ENCODE assay signal across 10 cellular contexts in the genomic region with DNA sequence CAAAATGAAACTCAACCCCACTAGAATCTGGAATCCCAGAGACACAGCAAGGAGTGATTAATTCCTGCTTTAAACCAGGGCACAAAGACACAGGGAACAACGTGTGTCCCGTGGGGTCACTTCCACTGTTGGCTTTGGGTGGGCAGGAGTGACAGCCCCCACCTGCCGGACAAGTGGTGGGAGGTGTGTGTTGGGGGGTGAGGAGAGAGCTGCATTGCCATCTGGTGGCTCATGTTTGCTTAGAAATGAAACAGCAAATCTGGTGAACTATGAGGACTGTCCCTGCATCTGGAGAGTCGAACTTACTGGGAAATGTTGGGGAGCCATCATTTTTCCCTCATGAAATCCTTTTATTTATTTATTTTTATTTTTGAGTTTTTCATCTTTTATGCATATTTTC.
DNase-seq lines count a peak whose midpoint lies in the region; ATAC-seq and TF ChIP-seq lines count a peak whose summit lies in the region.
"Had no signal": no experiment of that assay in that cellular context is flagged by ENCODE, and none has a peak within 500 bp of the region (broad histone marks: within the 10 kb centered on the region; RNA-seq: fewer than 3 reads in every experiment).

No MANE protein-coding gene starts in this region.

- CTCF ChIA-PET in MCF 10A (lab: Yijun Ruan, JAX): interaction anchor here (1.2 kb wide), 1 partner anchor 8 kb away, joined by 3 read pairs; no protein-coding TSS in a partner anchor
- CTCF ChIA-PET in OCI-LY7 (lab: Charles Lee; ENCODE audit: unreplicated experiment): no interaction called here

- peaks cover 41% of the 10 kb centered on the region for H3K27me3 Mint-ChIP-seq in MCF 10A (ENCODE audit: insufficient read depth, unreplicated experiment)

- TF ChIP-seq CTCF in MCF 10A (IDR thresholded peaks at IDR 0.05; ENCODE audit: unreplicated experiment) (peak; percentile 31), breast epithelium (IDR thresholded peaks at IDR 0.05) (no peak), OCI-LY7 (conservative IDR thresholded peaks at IDR 0.05; ENCODE audit: low read length) (peak; percentile 49), fibroblast of mammary gland (conservative IDR thresholded peaks at IDR 0.05; ENCODE audit: control insufficient read depth, insufficient read depth, low read depth, low read length) (peak; percentile 45), testis (IDR thresholded peaks at IDR 0.05) (peak in 1 of 3 experiments; percentile 6)

- TF ChIP-seq POLR2A in breast epithelium (IDR thresholded peaks at IDR 0.05) (no peak), testis (IDR thresholded peaks at IDR 0.05) (no peak)

- WGBS in testis, 2 donors: 40 to 45% methylated on average over 4 of the region's 4 CpGs

- peaks cover 4% of the 10 kb centered on the region for H3K36me3 Mint-ChIP-seq in MCF 10A (ENCODE audit: insufficient read depth, unreplicated experiment)

- H3K27me3 ChIP-seq in breast epithelium (no peaks in the 10 kb centered on the region), testis (no peaks in the 10 kb centered on the region)

- peaks cover 11% of the 10 kb centered on the region for H3K9me3 Mint-ChIP-seq in MCF 10A (ENCODE audit: unreplicated experiment)

- H3K4me1 ChIP-seq in breast epithelium (no peaks in the 10 kb centered on the region), OCI-LY7 (ENCODE audit: insufficient read depth, low read length, poor library complexity, severe bottlenecking) (no peaks in the 10 kb centered on the region), testis (no peaks in the 10 kb centered on the region)
- H3K4me1 ChIP-seq: parathyroid adenoma had no signal

- ATAC-seq in GM18907 (IDR thresholded peaks at IDR 0.05; ENCODE audit: unreplicated experiment): no peak

- H3K4me1 Mint-ChIP-seq in MCF 10A (ENCODE audit: insufficient read depth, unreplicated experiment): peaks cover 16% of the 10 kb centered on the region

- H3K4me2 ChIP-seq in OCI-LY7 (ENCODE audit: low read length): no peak overlapping the region

- H3K79me2 ChIP-seq in OCI-LY7 (ENCODE audit: insufficient read depth, low read depth, low read length): no peaks in the 10 kb centered on the region
- H3K79me2 ChIP-seq: parathyroid adenoma had no signal

- BruUV-seq in MCF 10A (replicated peaks; lab: Mats Ljungman, UMichigan): no TSS peak
- BruUV-seq in OCI-LY7 (replicated peaks; lab: Mats Ljungman, UMichigan): no TSS peak

- POLR2A ChIA-PET in MCF 10A (lab: Yijun Ruan, JAX) (interaction anchor here (0.6 to 0.7 kb wide), 2 partner anchors 27 to 712 kb away, joined by 3 to 4 read pairs; no protein-coding TSS in a partner anchor), OCI-LY7 (lab: Charles Lee) (no interaction called here)

- H3K9me3 ChIP-seq in breast epithelium (no peaks in the 10 kb centered on the region), OCI-LY7 (ENCODE audit: low read length) (no peaks in the 10 kb centered on the region), testis (no peaks in the 10 kb centered on the region)

- DNase-seq in MCF 10A (ENCODE audit: unreplicated experiment) (no peak), breast epithelium (ENCODE audit: low spot score in 2 of 2) (no peak), OCI-LY7 (ENCODE audit: low spot score) (peak; percentile 3), fibroblast of mammary gland (ENCODE audit: low read depth) (peak; percentile 14), testis (peak; percentile 21), NCI-H510A treated with DMSO at 0.1 percent for 48 hours (lab: John Stamatoyannopoulos, UW) (no peak), NOMO-1 (lab: John Stamatoyannopoulos, UW; ENCODE audit: unreplicated experiment in 2 of 2) (no peak)

- H3K27ac ChIP-seq in breast epithelium (no peak overlapping the region), OCI-LY7 (ENCODE audit: low read depth, low read length, poor library complexity, severe bottlenecking) (no peak overlapping the region), testis (no peak overlapping the region)
- H3K27ac ChIP-seq: parathyroid adenoma, SK-N-MC had no signal

- H4K20me1 ChIP-seq in OCI-LY7 (ENCODE audit: insufficient read depth, low read length): no peaks in the 10 kb centered on the region

- H3K9me2 ChIP-seq in OCI-LY7 (ENCODE audit: insufficient read depth, low read length): no peaks in the 10 kb centered on the region

- H3K4me3 Mint-ChIP-seq in MCF 10A (ENCODE audit: unreplicated experiment): peak overlapping the region; percentile 33

- intact Hi-C loops in MCF 10A (cut with micrococcal nuclease): no loop called here
- intact Hi-C loops in breast epithelium (cut with DNase I; ENCODE audit: low total_unique reads): no loop called here
- intact Hi-C loops in OCI-LY7 (cut with micrococcal nuclease; ENCODE audit: unreplicated experiment): no loop called here
- intact Hi-C loops in testis (cut with DNase I; ENCODE audit: low total_unique reads): no loop called here

- H3K36me3 ChIP-seq in breast epithelium (no peaks in the 10 kb centered on the region), OCI-LY7 (ENCODE audit: insufficient read depth, low read length) (no peaks in the 10 kb centered on the region), testis (ENCODE audit: low read depth, missing control alignments) (no peaks in the 10 kb centered on the region)

- H2AFZ ChIP-seq in OCI-LY7 (ENCODE audit: low read length): no peak overlapping the region
- H2AFZ ChIP-seq: parathyroid adenoma had no signal

- H3K27ac Mint-ChIP-seq in MCF 10A (ENCODE audit: low read depth, unreplicated experiment): peak overlapping the region; percentile 33

- H3K4me3 ChIP-seq in breast epithelium: no peak overlapping the region
- H3K4me3 ChIP-seq in OCI-LY7 (ENCODE audit: low read depth, low read length, poor library complexity, severe bottlenecking): no peak overlapping the region
- no peak overlapping the region for H3K4me3 ChIP-seq in fibroblast of mammary gland (ENCODE audit: control insufficient read depth, low read depth, low read length)
- H3K4me3 ChIP-seq in testis: no peak overlapping the region
- H3K4me3 ChIP-seq: SK-N-MC had no signal

Comparison
In these comparisons a context has a peak if more than half of its experiments do, and no peak if none do; other contexts are left out.
1. CTCF ChIP-seq: peak in MCF 10A (single experiment), OCI-LY7 (single experiment) and fibroblast of mammary gland (single experiment); none in breast epithelium (0 of 3).
2. DNase-seq: peak in OCI-LY7 (single experiment), fibroblast of mammary gland (single experiment) and testis (single experiment); none in MCF 10A (single experiment), breast epithelium (0 of 2), NCI-H510A treated with DMSO at 0.1 percent for 48 hours (single experiment) and NOMO-1 (0 of 2).